ENCODE assay signal across 1 cellular context in genomic region chrX:14864626-14865025, GRCh38.
TF ChIP-seq lines count a peak whose summit lies in the region.

No MANE protein-coding gene starts in this region.

TF ChIP-seq in HepG2, 621 proteins besides CTCF, POLR2A, EP300 and RAD21 (continued from another document):
- TF ChIP-seq ZNF501 (CRISPR knock-in tag; IDR thresholded peaks at IDR 0.05), result no peak
- TF ChIP-seq POLR2AphosphoS5 (IDR thresholded peaks at IDR 0.05; ENCODE audit: low read depth, low read length), result no peak
- no peak for TF ChIP-seq ATF7 (IDR thresholded peaks at IDR 0.05)
- no peak for TF ChIP-seq ATF7 (CRISPR knock-in tag; IDR thresholded peaks at IDR 0.05)
